Comparison of ENCODE assay signal across 9 cellular contexts in genomic region chr3:12809435-12809834, GRCh38. TPM values are rescaled to one million over a fixed set of nuclear protein-coding genes. Genes with fewer than 3 reads are reported as not detected.
DNase-seq lines count a peak whose midpoint lies in the region; ATAC-seq, FAIRE-seq and TF ChIP-seq lines count a peak whose summit lies in the region.
"Had no signal": no experiment of that assay in that cellular context is flagged by ENCODE, and none has a peak within 500 bp of the region (broad histone marks: within the 10 kb centered on the region; RNA-seq: fewer than 3 reads in every experiment).

No MANE protein-coding gene starts in this region.

- H3K4me3 ChIP-seq in astrocyte (ENCODE audit: insufficient read depth, low read depth, low read length) (no peak overlapping the region), right lobe of liver (peak overlapping the region; percentile 40 to 57 (median 56)), stomach smooth muscle (ENCODE audit: low read length in 2 of 2) (peak overlapping the region; percentile 60 to 74)

- H3K27ac Mint-ChIP-seq in T-helper 2 cell treated with Interferon-gamma antibody and Interleukin-4, amounts not matched to agents 5 μg/mL and 100 μg/mL, for 36 hours, result no peak overlapping the region
- H3K27ac Mint-ChIP-seq in astrocyte (ENCODE audit: unreplicated experiment), result no peak overlapping the region

- 91% methylated on average over 4 of the region's 5 CpGs for WGBS in right lobe of liver (ENCODE audit: insufficient coverage, low coverage, low lambda C conversion rate, missing lambda C conversion rate)

- H3K4me1 Mint-ChIP-seq in T-helper 2 cell treated with Interferon-gamma antibody and Interleukin-4, amounts not matched to agents 5 μg/mL and 100 μg/mL, for 36 hours (ENCODE audit: low read depth), result peaks cover 3% of the 10 kb centered on the region
- H3K4me1 Mint-ChIP-seq in astrocyte (ENCODE audit: low read depth, unreplicated experiment), result peaks cover 4% of the 10 kb centered on the region

- no peak for TF ChIP-seq POLR2A in right lobe of liver (IDR thresholded peaks at IDR 0.05)

- no peak for FAIRE-seq in astrocyte (lab: Jason Lieb, UNC)
- FAIRE-seq: A204.1 had no signal

- peak overlapping the region; percentile 81 for H3K4me2 ChIP-seq in astrocyte (ENCODE audit: low read length)

- intact Hi-C loops in right lobe of liver (cut with DNase I), result no loop called here

- ATAC-seq in right lobe of liver, result no peak
- ATAC-seq in activated CD4-positive, CD25-positive, alpha-beta regulatory T cell treated with anti-CD3 and anti-CD28 coated beads, Interleukin-2, amount 50 U/mL, for 24 hours, result no peak
- no peak for ATAC-seq in GM18867 (IDR thresholded peaks at IDR 0.05; ENCODE audit: unreplicated experiment)

- H3K4me1 ChIP-seq in astrocyte (ENCODE audit: insufficient read depth, low read length) (peaks cover 4% of the 10 kb centered on the region), right lobe of liver (no peaks in the 10 kb centered on the region), stomach smooth muscle (ENCODE audit: control insufficient read depth, insufficient read depth, low read length) (peaks cover 21% of the 10 kb centered on the region)

- H3K27me3 ChIP-seq in astrocyte (ENCODE audit: insufficient read depth, low read length) (no peaks in the 10 kb centered on the region), right lobe of liver (no peaks in the 10 kb centered on the region), stomach smooth muscle (ENCODE audit: control insufficient read depth in 1 of 2, insufficient read depth in 2 of 2, low read length in 2 of 2) (no peaks in the 10 kb centered on the region)

- no peaks in the 10 kb centered on the region for H3K79me2 ChIP-seq in astrocyte (ENCODE audit: insufficient read depth, low read length)

- H3K9ac ChIP-seq in astrocyte (ENCODE audit: low read length), result no peak overlapping the region
- H3K9ac ChIP-seq in stomach smooth muscle (ENCODE audit: low read length in 2 of 2), result peak overlapping the region; percentile 48 to 62

- H4K20me1 ChIP-seq in astrocyte (ENCODE audit: insufficient read depth, low read length), result no peaks in the 10 kb centered on the region

- H3K9me3 Mint-ChIP-seq in T-helper 2 cell treated with Interferon-gamma antibody and Interleukin-4, amounts not matched to agents 5 μg/mL and 100 μg/mL, for 36 hours, result no peaks in the 10 kb centered on the region
- no peaks in the 10 kb centered on the region for H3K9me3 Mint-ChIP-seq in astrocyte (ENCODE audit: unreplicated experiment)

- no peak for DNase-seq in T-helper 2 cell treated with Interferon-gamma antibody and Interleukin-4, amounts not matched to agents 5 μg/mL and 100 μg/mL, for 36 hours (ENCODE audit: low spot score)
- no peak for DNase-seq in T-helper 2 cell
- no peak for DNase-seq in astrocyte (ENCODE audit: low read depth)
- DNase-seq in right lobe of liver, result no peak
- DNase-seq in AG08396 (ENCODE audit: low spot score), result no peak

- no peak for TF ChIP-seq CTCF in astrocyte (IDR thresholded peaks at IDR 0.05; ENCODE audit: insufficient read depth, low read depth, low read length)
- no peak for TF ChIP-seq CTCF in right lobe of liver (IDR thresholded peaks at IDR 0.05)

- H3K4me3 Mint-ChIP-seq in T-helper 2 cell treated with Interferon-gamma antibody and Interleukin-4, amounts not matched to agents 5 μg/mL and 100 μg/mL, for 36 hours, result peak overlapping the region; percentile 22
- H3K4me3 Mint-ChIP-seq in astrocyte (ENCODE audit: unreplicated experiment), result peak overlapping the region; percentile 13

- no peak overlapping the region for H3K27ac ChIP-seq in astrocyte (ENCODE audit: low read depth, low read length)
- peak overlapping the region; percentile 20 to 59 (median 39) for H3K27ac ChIP-seq in right lobe of liver
- peak overlapping the region; percentile 60 for H3K27ac ChIP-seq in stomach smooth muscle (ENCODE audit: low read length)

- H3K36me3 ChIP-seq in astrocyte (ENCODE audit: insufficient read depth, low read length), result peaks cover 4% of the 10 kb centered on the region
- H3K36me3 ChIP-seq in right lobe of liver, result no peaks in the 10 kb centered on the region
- H3K36me3 ChIP-seq in stomach smooth muscle (ENCODE audit: control insufficient read depth in 2 of 2, insufficient read depth in 2 of 2, low read length in 2 of 2), result peaks cover 31 to 44% of the 10 kb centered on the region in 2 donors

- no peaks in the 10 kb centered on the region for H3K9me3 ChIP-seq in astrocyte (ENCODE audit: insufficient read depth, low read depth, low read length)
- H3K9me3 ChIP-seq in right lobe of liver, result no peaks in the 10 kb centered on the region
- no peaks in the 10 kb centered on the region for H3K9me3 ChIP-seq in stomach smooth muscle (ENCODE audit: control insufficient read depth in 2 of 2, low read length in 2 of 2)

- peaks cover 5% of the 10 kb centered on the region for H3K27me3 Mint-ChIP-seq in T-helper 2 cell treated with Interferon-gamma antibody and Interleukin-4, amounts not matched to agents 5 μg/mL and 100 μg/mL, for 36 hours (ENCODE audit: low read depth)
- peaks cover 9% of the 10 kb centered on the region for H3K27me3 Mint-ChIP-seq in astrocyte (ENCODE audit: low read depth, unreplicated experiment)

- H2AFZ ChIP-seq in astrocyte (ENCODE audit: low read depth, low read length), result peak overlapping the region; percentile 70

- H3K36me3 Mint-ChIP-seq in T-helper 2 cell treated with Interferon-gamma antibody and Interleukin-4, amounts not matched to agents 5 μg/mL and 100 μg/mL, for 36 hours (ENCODE audit: low read depth), result no peaks in the 10 kb centered on the region
- peaks cover 11% of the 10 kb centered on the region for H3K36me3 Mint-ChIP-seq in astrocyte (ENCODE audit: low read depth, unreplicated experiment)

RNA-seq across cellular contexts. Expression of gene CAND2, which starts 13.0 kb away (rescaled TPM):
- total RNA-seq in astrocyte (3.8 and 4.6 TPM in 2 replicates), right lobe of liver (1 to 10 TPM in 2 of 6 experiments, under 1 TPM in 4; 0.61 to 4.4 (median 0.77) TPM)

RNA-seq across cellular contexts. Expression of gene RPL32, which starts 31.9 kb away (rescaled TPM):
- total RNA-seq in astrocyte (1,349 and 1,479 TPM in 2 replicates), right lobe of liver (100 to 1,000 TPM; 322 to 555 (median 472) TPM)

RNA-seq across cellular contexts. Expression of gene TMEM40, which starts 50.4 kb away (rescaled TPM):
- 1.3 and 2.0 TPM in 2 replicates for total RNA-seq in astrocyte
- 1 to 10 TPM in 1 of 6 experiments, under 1 TPM in 2, not detected in 3; 0.35 to 1.1 (median 0.51) TPM for total RNA-seq in right lobe of liver
